2 cellular contexts compared by ENCODE assay signal in the genomic region with DNA sequence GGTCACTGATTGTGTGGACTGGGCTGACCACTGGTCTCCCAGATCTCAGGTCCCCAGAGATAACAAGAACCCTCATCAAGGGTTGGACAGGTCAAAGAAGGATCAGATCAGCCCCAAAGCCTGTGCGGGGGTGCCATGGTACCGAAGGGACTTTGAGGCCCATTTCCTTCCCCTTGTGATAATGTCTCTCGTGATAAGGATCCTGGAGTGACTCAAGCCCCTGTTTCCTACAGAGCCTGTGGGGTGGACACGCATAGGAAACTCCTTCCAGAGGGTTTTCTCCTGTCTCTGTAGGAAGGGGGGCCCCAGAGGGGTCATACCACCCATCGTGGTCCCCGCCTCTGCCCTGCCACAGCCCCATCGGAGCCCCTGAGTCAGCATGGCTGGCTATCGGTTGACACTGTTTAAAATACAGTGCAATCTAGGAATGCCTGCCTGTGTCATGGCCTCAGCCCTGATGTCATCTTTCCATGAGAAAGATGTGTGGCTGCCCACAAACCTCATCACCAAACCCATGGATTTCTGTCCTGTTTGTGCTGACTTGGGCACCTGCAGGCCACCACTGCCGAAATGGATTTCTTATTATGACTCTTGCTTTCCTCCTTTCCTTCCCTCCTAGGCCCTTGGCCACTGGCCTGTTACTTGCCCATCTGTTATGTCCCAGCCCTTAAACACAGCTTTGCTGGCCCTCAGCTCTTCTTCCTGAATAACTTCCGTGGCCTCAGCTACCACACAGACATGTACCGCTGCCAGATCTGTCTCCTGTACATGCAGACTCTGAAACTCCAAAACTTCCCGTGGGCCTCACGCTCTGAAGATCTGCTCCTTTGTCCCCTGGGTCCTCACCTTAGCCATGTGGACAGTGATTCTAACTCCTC.
TF ChIP-seq lines count a peak whose summit lies in the region.

No MANE protein-coding gene starts in this region.

TF ChIP-seq in K562, 482 proteins besides CTCF, POLR2A, EP300 and RAD21 (continues in another document):
- TF ChIP-seq YY1 (IDR thresholded peaks at IDR 0.05; ENCODE audit: borderline replicate concordance in 1 of 3, control insufficient read depth in 1 of 3, extremely low read depth in 1 of 3, insufficient read depth in 3 of 3, insufficient read length in 1 of 3, insufficient replicate concordance in 2 of 3, low read depth in 1 of 3, low read length in 2 of 3) (peak in 1 of 3 experiments; percentile 33), ZNF589 (CRISPR knock-in tag; IDR thresholded peaks at IDR 0.05; ENCODE audit: low read depth) (peak; percentile 89), MAZ (CRISPR knock-in tag; conservative IDR thresholded peaks at IDR 0.05 in 1 of 2, IDR thresholded peaks at IDR 0.05 in 1 of 2) (peak; percentile 45 to 54; a peak in 2 of 4 replicates), HNRNPH1 (optimal IDR thresholded peaks at IDR 0.05; ENCODE audit: low read depth, low read length) (no peak), SIRT6 (IDR thresholded peaks at IDR 0.05; ENCODE audit: low read depth, low read length) (no peak), ZNF431 (CRISPR knock-in tag; IDR thresholded peaks at IDR 0.05) (no peak)
- TF ChIP-seq, protein P1, sequence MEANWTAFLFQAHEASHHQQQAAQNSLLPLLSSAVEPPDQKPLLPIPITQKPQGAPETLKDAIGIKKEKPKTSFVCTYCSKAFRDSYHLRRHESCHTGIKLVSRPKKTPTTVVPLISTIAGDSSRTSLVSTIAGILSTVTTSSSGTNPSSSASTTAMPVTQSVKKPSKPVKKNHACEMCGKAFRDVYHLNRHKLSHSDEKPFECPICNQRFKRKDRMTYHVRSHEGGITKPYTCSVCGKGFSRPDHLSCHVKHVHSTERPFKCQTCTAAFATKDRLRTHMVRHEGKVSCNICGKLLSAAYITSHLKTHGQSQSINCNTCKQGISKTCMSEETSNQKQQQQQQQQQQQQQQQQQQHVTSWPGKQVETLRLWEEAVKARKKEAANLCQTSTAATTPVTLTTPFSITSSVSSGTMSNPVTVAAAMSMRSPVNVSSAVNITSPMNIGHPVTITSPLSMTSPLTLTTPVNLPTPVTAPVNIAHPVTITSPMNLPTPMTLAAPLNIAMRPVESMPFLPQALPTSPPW (CRISPR knock-in tag; IDR thresholded peaks at IDR 0.05) = peak; percentile 87
- TF ChIP-seq, protein P2, sequence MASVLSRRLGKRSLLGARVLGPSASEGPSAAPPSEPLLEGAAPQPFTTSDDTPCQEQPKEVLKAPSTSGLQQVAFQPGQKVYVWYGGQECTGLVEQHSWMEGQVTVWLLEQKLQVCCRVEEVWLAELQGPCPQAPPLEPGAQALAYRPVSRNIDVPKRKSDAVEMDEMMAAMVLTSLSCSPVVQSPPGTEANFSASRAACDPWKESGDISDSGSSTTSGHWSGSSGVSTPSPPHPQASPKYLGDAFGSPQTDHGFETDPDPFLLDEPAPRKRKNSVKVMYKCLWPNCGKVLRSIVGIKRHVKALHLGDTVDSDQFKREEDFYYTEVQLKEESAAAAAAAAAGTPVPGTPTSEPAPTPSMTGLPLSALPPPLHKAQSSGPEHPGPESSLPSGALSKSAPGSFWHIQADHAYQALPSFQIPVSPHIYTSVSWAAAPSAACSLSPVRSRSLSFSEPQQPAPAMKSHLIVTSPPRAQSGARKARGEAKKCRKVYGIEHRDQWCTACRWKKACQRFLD (CRISPR knock-in tag; IDR thresholded peaks at IDR 0.05) = peak; percentile 57

TF ChIP-seq in SK-N-SH treated with all-trans-retinoic acid at 6 μM for 48 hours, 23 proteins besides CTCF, POLR2A, EP300 and RAD21:
- TF ChIP-seq ZNF70 (CRISPR knock-in tag; IDR thresholded peaks at IDR 0.05) (no peak), ZNF8 (CRISPR knock-in tag; IDR thresholded peaks at IDR 0.05) (no peak), TCF4 (CRISPR knock-in tag; IDR thresholded peaks at IDR 0.05; ENCODE audit: borderline replicate concordance) (no peak), ISL1 (CRISPR knock-in tag; IDR thresholded peaks at IDR 0.05) (no peak), CSDC2 (CRISPR knock-in tag; IDR thresholded peaks at IDR 0.05) (no peak), PPARA (CRISPR knock-in tag; IDR thresholded peaks at IDR 0.05; ENCODE audit: borderline replicate concordance) (no peak), SNAI2 (CRISPR knock-in tag; IDR thresholded peaks at IDR 0.05) (no peak), RARB (CRISPR knock-in tag; IDR thresholded peaks at IDR 0.05) (no peak), ZFP3 (CRISPR knock-in tag; IDR thresholded peaks at IDR 0.05) (no peak), GLIS3 (CRISPR knock-in tag; IDR thresholded peaks at IDR 0.05) (no peak), OSR1 (CRISPR knock-in tag; IDR thresholded peaks at IDR 0.05) (no peak), ZC3H10 (CRISPR knock-in tag; IDR thresholded peaks at IDR 0.05) (no peak), ZNF565 (CRISPR knock-in tag; conservative IDR thresholded peaks at IDR 0.05; ENCODE audit: low read depth) (no peak)
- TF ChIP-seq, protein P3, sequence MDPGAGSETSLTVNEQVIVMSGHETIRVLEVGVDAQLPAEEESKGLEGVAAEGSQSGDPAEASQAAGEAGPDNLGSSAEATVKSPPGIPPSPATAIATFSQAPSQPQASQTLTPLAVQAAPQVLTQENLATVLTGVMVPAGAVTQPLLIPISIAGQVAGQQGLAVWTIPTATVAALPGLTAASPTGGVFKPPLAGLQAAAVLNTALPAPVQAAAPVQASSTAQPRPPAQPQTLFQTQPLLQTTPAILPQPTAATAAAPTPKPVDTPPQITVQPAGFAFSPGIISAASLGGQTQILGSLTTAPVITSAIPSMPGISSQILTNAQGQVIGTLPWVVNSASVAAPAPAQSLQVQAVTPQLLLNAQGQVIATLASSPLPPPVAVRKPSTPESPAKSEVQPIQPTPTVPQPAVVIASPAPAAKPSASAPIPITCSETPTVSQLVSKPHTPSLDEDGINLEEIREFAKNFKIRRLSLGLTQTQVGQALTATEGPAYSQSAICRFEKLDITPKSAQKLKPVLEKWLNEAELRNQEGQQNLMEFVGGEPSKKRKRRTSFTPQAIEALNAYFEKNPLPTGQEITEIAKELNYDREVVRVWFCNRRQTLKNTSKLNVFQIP (CRISPR knock-in tag; IDR thresholded peaks at IDR 0.05; ENCODE audit: borderline replicate concordance, low read depth) = no peak
- TF ChIP-seq, protein P4, sequence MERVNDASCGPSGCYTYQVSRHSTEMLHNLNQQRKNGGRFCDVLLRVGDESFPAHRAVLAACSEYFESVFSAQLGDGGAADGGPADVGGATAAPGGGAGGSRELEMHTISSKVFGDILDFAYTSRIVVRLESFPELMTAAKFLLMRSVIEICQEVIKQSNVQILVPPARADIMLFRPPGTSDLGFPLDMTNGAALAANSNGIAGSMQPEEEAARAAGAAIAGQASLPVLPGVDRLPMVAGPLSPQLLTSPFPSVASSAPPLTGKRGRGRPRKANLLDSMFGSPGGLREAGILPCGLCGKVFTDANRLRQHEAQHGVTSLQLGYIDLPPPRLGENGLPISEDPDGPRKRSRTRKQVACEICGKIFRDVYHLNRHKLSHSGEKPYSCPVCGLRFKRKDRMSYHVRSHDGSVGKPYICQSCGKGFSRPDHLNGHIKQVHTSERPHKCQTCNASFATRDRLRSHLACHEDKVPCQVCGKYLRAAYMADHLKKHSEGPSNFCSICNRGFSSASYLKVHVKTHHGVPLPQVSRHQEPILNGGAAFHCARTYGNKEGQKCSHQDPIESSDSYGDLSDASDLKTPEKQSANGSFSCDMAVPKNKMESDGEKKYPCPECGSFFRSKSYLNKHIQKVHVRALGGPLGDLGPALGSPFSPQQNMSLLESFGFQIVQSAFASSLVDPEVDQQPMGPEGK (CRISPR knock-in tag; IDR thresholded peaks at IDR 0.05; ENCODE audit: borderline replicate concordance) = no peak
- TF ChIP-seq, protein P5, sequence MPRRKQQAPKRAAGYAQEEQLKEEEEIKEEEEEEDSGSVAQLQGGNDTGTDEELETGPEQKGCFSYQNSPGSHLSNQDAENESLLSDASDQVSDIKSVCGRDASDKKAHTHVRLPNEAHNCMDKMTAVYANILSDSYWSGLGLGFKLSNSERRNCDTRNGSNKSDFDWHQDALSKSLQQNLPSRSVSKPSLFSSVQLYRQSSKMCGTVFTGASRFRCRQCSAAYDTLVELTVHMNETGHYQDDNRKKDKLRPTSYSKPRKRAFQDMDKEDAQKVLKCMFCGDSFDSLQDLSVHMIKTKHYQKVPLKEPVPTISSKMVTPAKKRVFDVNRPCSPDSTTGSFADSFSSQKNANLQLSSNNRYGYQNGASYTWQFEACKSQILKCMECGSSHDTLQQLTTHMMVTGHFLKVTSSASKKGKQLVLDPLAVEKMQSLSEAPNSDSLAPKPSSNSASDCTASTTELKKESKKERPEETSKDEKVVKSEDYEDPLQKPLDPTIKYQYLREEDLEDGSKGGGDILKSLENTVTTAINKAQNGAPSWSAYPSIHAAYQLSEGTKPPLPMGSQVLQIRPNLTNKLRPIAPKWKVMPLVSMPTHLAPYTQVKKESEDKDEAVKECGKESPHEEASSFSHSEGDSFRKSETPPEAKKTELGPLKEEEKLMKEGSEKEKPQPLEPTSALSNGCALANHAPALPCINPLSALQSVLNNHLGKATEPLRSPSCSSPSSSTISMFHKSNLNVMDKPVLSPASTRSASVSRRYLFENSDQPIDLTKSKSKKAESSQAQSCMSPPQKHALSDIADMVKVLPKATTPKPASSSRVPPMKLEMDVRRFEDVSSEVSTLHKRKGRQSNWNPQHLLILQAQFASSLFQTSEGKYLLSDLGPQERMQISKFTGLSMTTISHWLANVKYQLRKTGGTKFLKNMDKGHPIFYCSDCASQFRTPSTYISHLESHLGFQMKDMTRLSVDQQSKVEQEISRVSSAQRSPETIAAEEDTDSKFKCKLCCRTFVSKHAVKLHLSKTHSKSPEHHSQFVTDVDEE (CRISPR knock-in tag; IDR thresholded peaks at IDR 0.05) = no peak
